9 cellular contexts compared by ENCODE assay signal in the genomic region with DNA sequence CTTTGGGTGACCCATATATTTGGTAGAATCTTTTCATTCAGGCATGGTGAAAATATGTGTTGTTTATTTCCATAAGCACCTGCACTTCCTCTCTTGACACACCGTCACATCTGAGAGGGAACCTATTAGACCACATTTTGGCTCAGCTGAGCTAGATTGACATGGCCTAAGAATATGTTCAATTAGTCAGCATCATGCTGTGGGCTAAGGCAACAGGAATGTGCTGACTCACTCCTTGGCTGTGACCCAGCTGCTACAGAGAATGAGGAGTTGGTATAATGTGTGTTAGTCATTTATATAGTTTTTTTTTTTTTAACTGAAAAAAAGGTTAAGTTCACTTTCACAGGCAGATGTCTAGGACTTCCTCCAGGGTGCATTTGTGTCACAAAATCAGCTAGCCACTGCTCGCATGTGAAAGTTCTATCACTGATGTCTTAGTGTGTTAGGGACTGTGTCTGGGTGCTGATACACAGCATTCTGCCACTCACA.
A peak's percentile ranks its signal among the peaks of the same experiment; 100 is the strongest.
DNase-seq lines count a peak whose midpoint lies in the region; ATAC-seq and TF ChIP-seq lines count a peak whose summit lies in the region.
"Had no signal": no experiment of that assay in that cellular context is flagged by ENCODE, and none has a peak within 500 bp of the region (broad histone marks: within the 10 kb centered on the region; RNA-seq: fewer than 3 reads in every experiment).

No MANE protein-coding gene starts in this region.

- H3K4me1 ChIP-seq in HCT116 (ENCODE audit: control insufficient read depth in 1 of 2, insufficient read depth in 2 of 2, low read length in 2 of 2) = peaks cover 8 to 17% of the 10 kb centered on the region in 2 experiments; a peak in 3 of 4 replicates

- H3K9me2 ChIP-seq in HCT116 (ENCODE audit: insufficient read depth) = no peaks in the 10 kb centered on the region

- POLR2A ChIA-PET in HCT116 (lab: Charles Lee) = no interaction called here

- H3K27ac ChIP-seq in HCT116 (ENCODE audit: low read depth, low read length) = peak overlapping the region; percentile 8; the same call in 1 of the 2 replicates
- H3K27ac ChIP-seq: suprapubic skin had no signal

- no peaks in the 10 kb centered on the region for H3K9me3 ChIP-seq in HCT116 (ENCODE audit: control insufficient read depth in 1 of 2, insufficient read depth in 1 of 2, low read depth in 1 of 2, low read length in 2 of 2)
- H3K9me3 ChIP-seq: suprapubic skin had no signal

- no peaks in the 10 kb centered on the region for H3K36me3 Mint-ChIP-seq in osteocyte (ENCODE audit: unreplicated experiment)

- ATAC-seq in HCT116 = peak; percentile 97

- peak overlapping the region; percentile 1; the same call in 1 of the 2 replicates for H3K9ac ChIP-seq in HCT116 (ENCODE audit: low read length)

- no peaks in the 10 kb centered on the region for H3K79me2 ChIP-seq in HCT116 (ENCODE audit: insufficient read depth, low read length)

- peak overlapping the region; percentile 83 for H3K27ac Mint-ChIP-seq in osteocyte (ENCODE audit: unreplicated experiment)

- H3K4me3 ChIP-seq in HCT116 (replicated peaks in 1 of 2; ENCODE audit: low read depth in 1 of 2, low read length in 2 of 2) (no peak overlapping the region), foreskin fibroblast (ENCODE audit: low read depth in 1 of 2, low read length in 2 of 2) (no peak overlapping the region)
- H3K4me3 ChIP-seq in Jurkat, Clone E6-1 (ENCODE audit: low read length) = no peak overlapping the region
- H3K4me3 ChIP-seq: suprapubic skin had no signal

- BruUV-seq in HCT116 (replicated peaks; lab: Mats Ljungman, UMichigan) = no TSS peak

- peaks cover 19% of the 10 kb centered on the region for H3K4me1 Mint-ChIP-seq in osteocyte (ENCODE audit: unreplicated experiment)

- no peaks in the 10 kb centered on the region for H3K36me3 ChIP-seq in HCT116 (ENCODE audit: control insufficient read depth in 1 of 2, insufficient read depth in 2 of 2, low read length in 2 of 2)
- H3K36me3 ChIP-seq: suprapubic skin had no signal

- CTCF ChIA-PET in HCT116 (lab: Charles Lee) = no interaction called here

- TF ChIP-seq RAD21 in HCT116 (IDR thresholded peaks at IDR 0.05; ENCODE audit: low read depth) = 0 out of 2 replicates have a peak, but pooled peaks have one; percentile 10

- TF ChIP-seq CTCF in HCT116 (IDR thresholded peaks at IDR 0.05 in 2 of 3, conservative IDR thresholded peaks at IDR 0.05 in 1 of 3; ENCODE audit: borderline replicate concordance in 1 of 3, insufficient read depth in 1 of 3, low read depth in 2 of 3, low read length in 2 of 3) = no peak
- no peak for TF ChIP-seq CTCF in foreskin fibroblast (IDR thresholded peaks at IDR 0.05; ENCODE audit: low read depth, low read length)
- TF ChIP-seq CTCF in osteocyte (IDR thresholded peaks at IDR 0.05) = peak; percentile 35

- H3K27me3 Mint-ChIP-seq in osteocyte (ENCODE audit: unreplicated experiment) = no peaks in the 10 kb centered on the region

- RAD21 ChIA-PET in HCT116 (lab: Charles Lee; ENCODE audit: low non-redundant PET in 1 of 2, low total read pairs in 2 of 2, uncharacterized antibody in 2 of 2, unreplicated experiment in 2 of 2) = interaction anchor here in 1 of 2 experiments (0.7 kb wide), 1 partner anchor 740 kb away, joined by 3 read pairs; no protein-coding TSS in a partner anchor

- peak; percentile 63 for DNase-seq in NCI-H82 (lab: John Stamatoyannopoulos, UW)
- no peak for DNase-seq in NCI-H82 treated with DMSO at 0.1 percent for 48 hours (lab: John Stamatoyannopoulos, UW; ENCODE audit: unreplicated experiment)
- peak; percentile 89 for DNase-seq in HCT116 (ENCODE audit: low read depth, low spot score)
- DNase-seq in Jurkat, Clone E6-1 (ENCODE audit: low read depth, low spot score) = peak; percentile 8
- DNase-seq in SK-MEL-5 (ENCODE audit: low read depth, low spot score) = peak; percentile 91
- peak; percentile 98 to 99 for DNase-seq in foreskin fibroblast
- peak; percentile 92 for DNase-seq in osteocyte (ENCODE audit: extremely low spot score, unreplicated experiment)
- DNase-seq in activated effector memory CD4-positive, alpha-beta T cell treated with anti-CD3 and anti-CD28 coated beads, Interleukin-2, amount 50 U/mL, for 16 hours = no peak

- in situ Hi-C loops in SK-MEL-5 (cut with HindIII; ENCODE audit: low pct_unique_long_range_greater_than_20kb, low sequenced_read_pairs) = no loop called here

- no peak overlapping the region for H3K4me3 Mint-ChIP-seq in osteocyte (ENCODE audit: unreplicated experiment)

- no peaks in the 10 kb centered on the region for H3K9me3 Mint-ChIP-seq in osteocyte (ENCODE audit: unreplicated experiment)

- no peak for TF ChIP-seq POLR2A in HCT116 (IDR thresholded peaks at IDR 0.05; ENCODE audit: borderline replicate concordance, extremely low read depth, insufficient read depth, insufficient read length)

- no peaks in the 10 kb centered on the region for H4K20me1 ChIP-seq in HCT116 (ENCODE audit: insufficient read depth)

- intact Hi-C loops in HCT116 (cut with micrococcal nuclease) = no loop called here

- H3K4me2 ChIP-seq in HCT116 (ENCODE audit: low read length) = peak overlapping the region; percentile 57

- H2AFZ ChIP-seq in HCT116 (ENCODE audit: low read depth, low read length, poor library complexity, severe bottlenecking) = peak overlapping the region; percentile 81

- H3K27me3 ChIP-seq in HCT116 (ENCODE audit: insufficient read depth, low read length) = no peaks in the 10 kb centered on the region
- H3K27me3 ChIP-seq: suprapubic skin had no signal

TF ChIP-seq in HCT116, 20 proteins besides CTCF, POLR2A, EP300 and RAD21:
- TF ChIP-seq FOSL1 (IDR thresholded peaks at IDR 0.05; ENCODE audit: low read depth) (peak; percentile 95), YY1 (IDR thresholded peaks at IDR 0.05; ENCODE audit: extremely low read depth, insufficient replicate concordance, low read depth, low read length) (no peak), SRF (IDR thresholded peaks at IDR 0.05; ENCODE audit: low read depth) (peak; percentile 56; the same call in 1 of the 2 replicates), SIN3A (IDR thresholded peaks at IDR 0.05; ENCODE audit: low read depth) (peak; percentile 78), SP1 (IDR thresholded peaks at IDR 0.05; ENCODE audit: low read depth) (peak; percentile 77), CBX3 (IDR thresholded peaks at IDR 0.05; ENCODE audit: low read depth) (peak; percentile 95), EGR1 (IDR thresholded peaks at IDR 0.05; ENCODE audit: low read depth) (0 out of 2 replicates have a peak, but pooled peaks have one; percentile 25), POLR2AphosphoS5 (IDR thresholded peaks at IDR 0.05; ENCODE audit: low read depth, low read length) (peak; percentile 59), EZH2 (IDR thresholded peaks at IDR 0.05) (no peak), ZFX (IDR thresholded peaks at IDR 0.05) (no peak), CEBPB (IDR thresholded peaks at IDR 0.05; ENCODE audit: low read depth) (0 out of 2 replicates have a peak, but pooled peaks have one; percentile 47), ELF1 (IDR thresholded peaks at IDR 0.05; ENCODE audit: borderline replicate concordance, low read depth) (0 out of 2 replicates have a peak, but pooled peaks have one; percentile 34), JUND (IDR thresholded peaks at IDR 0.05) (peak; percentile 94)
- TF ChIP-seq, protein P1, sequence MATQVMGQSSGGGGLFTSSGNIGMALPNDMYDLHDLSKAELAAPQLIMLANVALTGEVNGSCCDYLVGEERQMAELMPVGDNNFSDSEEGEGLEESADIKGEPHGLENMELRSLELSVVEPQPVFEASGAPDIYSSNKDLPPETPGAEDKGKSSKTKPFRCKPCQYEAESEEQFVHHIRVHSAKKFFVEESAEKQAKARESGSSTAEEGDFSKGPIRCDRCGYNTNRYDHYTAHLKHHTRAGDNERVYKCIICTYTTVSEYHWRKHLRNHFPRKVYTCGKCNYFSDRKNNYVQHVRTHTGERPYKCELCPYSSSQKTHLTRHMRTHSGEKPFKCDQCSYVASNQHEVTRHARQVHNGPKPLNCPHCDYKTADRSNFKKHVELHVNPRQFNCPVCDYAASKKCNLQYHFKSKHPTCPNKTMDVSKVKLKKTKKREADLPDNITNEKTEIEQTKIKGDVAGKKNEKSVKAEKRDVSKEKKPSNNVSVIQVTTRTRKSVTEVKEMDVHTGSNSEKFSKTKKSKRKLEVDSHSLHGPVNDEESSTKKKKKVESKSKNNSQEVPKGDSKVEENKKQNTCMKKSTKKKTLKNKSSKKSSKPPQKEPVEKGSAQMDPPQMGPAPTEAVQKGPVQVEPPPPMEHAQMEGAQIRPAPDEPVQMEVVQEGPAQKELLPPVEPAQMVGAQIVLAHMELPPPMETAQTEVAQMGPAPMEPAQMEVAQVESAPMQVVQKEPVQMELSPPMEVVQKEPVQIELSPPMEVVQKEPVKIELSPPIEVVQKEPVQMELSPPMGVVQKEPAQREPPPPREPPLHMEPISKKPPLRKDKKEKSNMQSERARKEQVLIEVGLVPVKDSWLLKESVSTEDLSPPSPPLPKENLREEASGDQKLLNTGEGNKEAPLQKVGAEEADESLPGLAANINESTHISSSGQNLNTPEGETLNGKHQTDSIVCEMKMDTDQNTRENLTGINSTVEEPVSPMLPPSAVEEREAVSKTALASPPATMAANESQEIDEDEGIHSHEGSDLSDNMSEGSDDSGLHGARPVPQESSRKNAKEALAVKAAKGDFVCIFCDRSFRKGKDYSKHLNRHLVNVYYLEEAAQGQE (IDR thresholded peaks at IDR 0.05; ENCODE audit: low read depth) = no peak
- TF ChIP-seq, protein P2, sequence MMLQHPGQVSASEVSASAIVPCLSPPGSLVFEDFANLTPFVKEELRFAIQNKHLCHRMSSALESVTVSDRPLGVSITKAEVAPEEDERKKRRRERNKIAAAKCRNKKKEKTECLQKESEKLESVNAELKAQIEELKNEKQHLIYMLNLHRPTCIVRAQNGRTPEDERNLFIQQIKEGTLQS (IDR thresholded peaks at IDR 0.05) = peak; percentile 72
- TF ChIP-seq, protein P3, sequence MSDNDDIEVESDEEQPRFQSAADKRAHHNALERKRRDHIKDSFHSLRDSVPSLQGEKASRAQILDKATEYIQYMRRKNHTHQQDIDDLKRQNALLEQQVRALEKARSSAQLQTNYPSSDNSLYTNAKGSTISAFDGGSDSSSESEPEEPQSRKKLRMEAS (IDR thresholded peaks at IDR 0.05) = peak; percentile 67

Comparison
In these comparisons a context has a peak if more than half of its experiments do, and no peak if none do; other contexts are left out.
1. DNase-seq: peak in NCI-H82 (single experiment), HCT116 (single experiment), Jurkat, Clone E6-1 (single experiment), SK-MEL-5 (single experiment), foreskin fibroblast (2 of 2) and osteocyte (single experiment); none in NCI-H82 treated with DMSO at 0.1 percent for 48 hours (single experiment) and activated effector memory CD4-positive, alpha-beta T cell treated with anti-CD3 and anti-CD28 coated beads, Interleukin-2, amount 50 U/mL, for 16 hours (single experiment).